ENCODE assay signal across 12 cellular contexts in genomic region chr7:46886669-46887374, GRCh38.
DNase-seq lines count a peak whose midpoint lies in the region; ATAC-seq and TF ChIP-seq lines count a peak whose summit lies in the region.
"Had no signal": no experiment of that assay in that cellular context is flagged by ENCODE, and none has a peak within 500 bp of the region (broad histone marks: within the 10 kb centered on the region; RNA-seq: fewer than 3 reads in every experiment).

No MANE protein-coding gene starts in this region.

- peaks cover 17% of the 10 kb centered on the region for H3K9me3 Mint-ChIP-seq in chondrocyte (ENCODE audit: low read depth)

- no peak overlapping the region for H3K4me3 ChIP-seq in BE2C (ENCODE audit: low read depth, low read length)
- H3K4me3 ChIP-seq: BLaER1 had no signal

- no peak for DNase-seq in BE2C
- peak; percentile 67 for DNase-seq in myocyte (ENCODE audit: low read depth)
- DNase-seq in chondrocyte (ENCODE audit: low spot score), result no peak
- DNase-seq: Calu3; CD4-positive, alpha-beta T cell; DMS 273 treated with DMSO at 0.1 percent for 48 hours had no signal

- no peak overlapping the region for H3K4me3 Mint-ChIP-seq in chondrocyte (ENCODE audit: unreplicated experiment)
- H3K4me3 Mint-ChIP-seq: CD4-positive, alpha-beta T cell had no signal

- TF ChIP-seq CTCF in 22Rv1 (IDR thresholded peaks at IDR 0.05) (no peak), BE2C (IDR thresholded peaks at IDR 0.05; ENCODE audit: low read depth, low read length) (peak; percentile 13; the same call in 1 of the 2 replicates), VCaP (conservative IDR thresholded peaks at IDR 0.05) (no peak), chondrocyte (IDR thresholded peaks at IDR 0.05) (no peak)

- H3K27ac ChIP-seq in 22Rv1 (peak overlapping the region; percentile 95), VCaP (peak overlapping the region; percentile 83)
- H3K27ac ChIP-seq: BLaER1 had no signal

- H3K4me1 ChIP-seq in BE2C, result peaks cover 11% of the 10 kb centered on the region; the same call in 1 of the 2 replicates
- H3K4me1 ChIP-seq: BLaER1 had no signal

- H3K27me3 ChIP-seq in BE2C, result no peaks in the 10 kb centered on the region
- H3K27me3 ChIP-seq: BLaER1 had no signal

- no peaks in the 10 kb centered on the region for H3K27me3 Mint-ChIP-seq in chondrocyte (ENCODE audit: low read depth)
- H3K27me3 Mint-ChIP-seq: CD4-positive, alpha-beta T cell had no signal

- H3K27ac Mint-ChIP-seq in chondrocyte (ENCODE audit: unreplicated experiment), result no peak overlapping the region
- H3K27ac Mint-ChIP-seq: CD4-positive, alpha-beta T cell had no signal

- peaks cover under 1% of the 10 kb centered on the region for H3K4me1 Mint-ChIP-seq in chondrocyte (ENCODE audit: low read depth)

- no peaks in the 10 kb centered on the region for H3K9me3 ChIP-seq in BE2C

- H3K36me3 ChIP-seq in BE2C, result no peaks in the 10 kb centered on the region
- H3K36me3 ChIP-seq: BLaER1 had no signal

- H3K36me3 Mint-ChIP-seq in chondrocyte (ENCODE audit: low read depth), result peaks cover 1% of the 10 kb centered on the region

- ATAC-seq in GM18861 (IDR thresholded peaks at IDR 0.05; ENCODE audit: unreplicated experiment), result no peak
- no peak for ATAC-seq in HG03354 (IDR thresholded peaks at IDR 0.05; ENCODE audit: poor library complexity, severe bottlenecking, unreplicated experiment)
- ATAC-seq: HCT116 had no signal
